Comparison of ENCODE assay signal across 21 cellular contexts in genomic region chr14:96106891-96107290, GRCh38.
"Had no signal": no experiment of that assay in that cellular context is flagged by ENCODE, and none has a peak within 500 bp of the region (broad histone marks: within the 10 kb centered on the region; RNA-seq: fewer than 3 reads in every experiment).

No MANE protein-coding gene starts in this region.

- H3K27ac ChIP-seq: ascending aorta, cardiac muscle cell had no signal

- ATAC-seq: activated CD8-positive, alpha-beta T cell treated with anti-CD3 and anti-CD28 coated beads for 36 hours; Panc1; SK-N-SH treated with all-trans-retinoic acid at 6 μM for 48 hours; T-cell had no signal

- H3K4me3 ChIP-seq: ascending aorta, cardiac muscle cell had no signal

- H3K4me1 ChIP-seq: ascending aorta had no signal

- H3K36me3 ChIP-seq: ascending aorta, cardiac muscle cell had no signal

- H3K27me3 ChIP-seq: ascending aorta, cardiac muscle cell had no signal

- DNase-seq: activated CD4-positive, alpha-beta T cell treated with anti-CD3 and anti-CD28 coated beads, Interleukin-2, amount 10 ng/mL, durations not matched to agents 24 days and 14 days; activated CD4-positive, alpha-beta T cell treated with anti-CD3 and anti-CD28 coated beads, Interleukin-2, amount 50 U/mL, for 4 hours; activated CD8-positive, alpha-beta T cell treated with anti-CD3 and anti-CD28 coated beads for 36 hours; activated naive CD4-positive, alpha-beta T cell; activated naive CD4-positive, alpha-beta T cell treated with anti-CD3 and anti-CD28 coated beads, Interleukin-2, amount 50 U/mL, for 16 hours; activated naive CD8-positive, alpha-beta T cell treated with anti-CD3 and anti-CD28 coated beads, Interleukin-2, amount 10 ng/mL, durations not matched to agents 7 days and 5 days; activated T-cell treated with anti-CD3 and anti-CD28 coated beads, Interleukin-2, amount 50 U/mL, for 24 hours; Karpas-422; KBM-7; NCI-H1105; NCI-H1417 treated with DMSO at 0.1 percent for 48 hours; NCI-H187 treated with DMSO at 0.1 percent for 48 hours; NCI-H2081; NCI-H226; T-cell; T-helper 2 cell; T-helper 9 cell had no signal

- H3K9me3 ChIP-seq: ascending aorta had no signal
